24 cellular contexts compared by ENCODE assay signal in genomic region chr10:117518246-117518645, GRCh38. TPM values are rescaled to one million over a fixed set of nuclear protein-coding genes. Genes with fewer than 3 reads are reported as not detected.
DNase-seq lines count a peak whose midpoint lies in the region; ATAC-seq and TF ChIP-seq lines count a peak whose summit lies in the region.
"Had no signal": no experiment of that assay in that cellular context is flagged by ENCODE, and none has a peak within 500 bp of the region (broad histone marks: within the 10 kb centered on the region; RNA-seq: fewer than 3 reads in every experiment).

No MANE protein-coding gene starts in this region.

- intact Hi-C loops in left lung (cut with DNase I) = no loop called here

- H3K4me3 ChIP-seq in suprapubic skin (no peak overlapping the region), left lung (no peak overlapping the region)

- H3K36me3 ChIP-seq in suprapubic skin (no peaks in the 10 kb centered on the region), left lung (no peaks in the 10 kb centered on the region)
- H3K36me3 ChIP-seq: BE2C had no signal

- DNase-seq in NCI-H2171 treated with DMSO at 0.1 percent for 48 hours (lab: John Stamatoyannopoulos, UW) (peak; percentile 2), NCI-H2171 (lab: John Stamatoyannopoulos, UW) (no peak), ecto neural progenitor cell (ENCODE audit: low spot score) (peak; percentile 38), iPS-NIHi7 (ENCODE audit: extremely low spot score) (peak; percentile 48), suprapubic skin (ENCODE audit: low spot score in 2 of 2) (peak; percentile 32 to 40), germinal center (ENCODE audit: low spot score) (no peak), left lung (no peak)
- DNase-seq: BE2C, DMS153, Karpas-422, NCI-H1105 treated with DMSO at 0.1 percent for 48 hours, NCI-H146, NCI-H1930, NCI-H226, NCI-H510A, NCI-H69, SHP77 had no signal

- no peaks in the 10 kb centered on the region for H3K27me3 ChIP-seq in suprapubic skin
- peaks cover 7 to 85% of the 10 kb centered on the region in 2 donors for H3K27me3 ChIP-seq in left lung

- H3K27ac ChIP-seq in suprapubic skin (no peak overlapping the region), left lung (no peak overlapping the region)
- H3K27ac ChIP-seq: 22Rv1, RWPE1 had no signal

- no peak for TF ChIP-seq EP300 in suprapubic skin (IDR thresholded peaks at IDR 0.05)

- no peak for TF ChIP-seq CTCF in suprapubic skin (IDR thresholded peaks at IDR 0.05)
- TF ChIP-seq CTCF in left lung (IDR thresholded peaks at IDR 0.05) = no peak

- H3K4me1 ChIP-seq in suprapubic skin = peaks cover 4% of the 10 kb centered on the region
- no peaks in the 10 kb centered on the region for H3K4me1 ChIP-seq in left lung
- H3K4me1 ChIP-seq: BE2C had no signal

- ATAC-seq in left lung = no peak
- no peak for ATAC-seq in HG03175 (IDR thresholded peaks at IDR 0.05; ENCODE audit: unreplicated experiment)
- ATAC-seq: HepG2 had no signal

- H3K9me3 ChIP-seq in suprapubic skin (no peaks in the 10 kb centered on the region), left lung (no peaks in the 10 kb centered on the region)
- H3K9me3 ChIP-seq: BE2C had no signal

- 77% methylated on average over 5 of the region's 5 CpGs for WGBS in suprapubic skin

- TF ChIP-seq POLR2A in suprapubic skin (IDR thresholded peaks at IDR 0.05) = no peak

RNA-seq across cellular contexts. Expression of gene EMX2, which starts 24.3 kb away (rescaled TPM):
- total RNA-seq in suprapubic skin (1 to 10 TPM; 2.0 to 9.7 (median 2.5) TPM), left lung (not detected)
- total RNA-seq: H4, HepG2, M059J, SK-MEL-5 had no signal

Comparison
In these comparisons a context has a peak if more than half of its experiments do, and no peak if none do; other contexts are left out.
1. DNase-seq: peak in NCI-H2171 treated with DMSO at 0.1 percent for 48 hours (single experiment), ecto neural progenitor cell (single experiment), iPS-NIHi7 (single experiment) and suprapubic skin (2 of 2); none in NCI-H2171 (single experiment), germinal center (single experiment) and left lung (0 of 2).